Comparison of ENCODE assay signal across 4 cellular contexts in the genomic region with DNA sequence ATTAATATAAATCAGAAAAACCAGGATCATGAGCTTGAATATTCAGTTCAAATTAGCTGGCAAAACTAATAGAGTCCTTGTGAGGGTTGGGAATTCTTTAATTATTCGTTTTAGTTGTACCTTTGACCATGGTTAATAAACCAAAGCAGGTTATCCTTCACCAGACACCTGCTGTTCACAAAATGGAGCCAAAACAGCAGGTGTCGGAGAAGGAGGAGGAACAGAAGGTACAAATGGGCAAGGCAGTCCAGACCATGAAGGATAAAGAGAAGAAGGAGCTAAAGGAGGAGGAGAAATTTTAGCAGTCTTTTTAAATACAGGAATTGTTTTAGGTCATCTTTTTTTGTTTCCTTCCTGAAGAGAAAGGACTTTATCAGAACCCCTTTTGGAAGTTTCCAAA.
"Had no signal": no experiment of that assay in that cellular context is flagged by ENCODE, and none has a peak within 500 bp of the region (broad histone marks: within the 10 kb centered on the region; RNA-seq: fewer than 3 reads in every experiment).

No MANE protein-coding gene starts in this region.

- DNase-seq: effector memory CD4-positive, alpha-beta T cell; left lung had no signal

- ATAC-seq: naive thymus-derived CD4-positive, alpha-beta T cell; stimulated activated effector memory CD8-positive, alpha-beta T cell treated with anti-CD3 and anti-CD28 coated beads, Interleukin-12 subunit alpha, Interleukin-12 subunit beta, amount 100 ng/mL, for 72 hours had no signal
